ENCODE assay signal across 21 cellular contexts in the genomic region with DNA sequence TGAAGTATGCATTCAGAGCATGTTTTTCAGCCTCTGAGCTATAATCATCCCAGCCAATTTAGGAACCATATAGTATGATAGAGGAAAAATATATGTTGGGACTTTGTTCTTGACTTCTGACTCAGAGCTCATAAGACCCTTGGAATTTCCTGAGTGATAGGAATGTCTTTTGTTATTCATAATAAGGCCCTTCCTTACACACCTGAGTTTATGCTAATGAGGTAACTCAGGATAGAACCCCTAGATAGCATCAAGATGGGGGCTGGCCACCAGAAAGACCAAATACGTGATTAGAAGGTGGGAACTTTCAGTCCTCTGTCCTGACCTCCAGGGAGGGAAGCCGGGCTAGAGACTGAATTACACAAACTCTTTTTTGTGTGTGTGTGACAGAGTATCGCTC. TPM values are rescaled to one million over a fixed set of nuclear protein-coding genes. Genes with fewer than 3 reads are reported as not detected.
"Had no signal": no experiment of that assay in that cellular context is flagged by ENCODE, and none has a peak within 500 bp of the region (broad histone marks: within the 10 kb centered on the region; RNA-seq: fewer than 3 reads in every experiment).

No MANE protein-coding gene starts in this region.

- H3K27ac ChIP-seq: dorsolateral prefrontal cortex, heart right ventricle, suprapubic skin, upper lobe of left lung, VCaP had no signal

- ATAC-seq: activated CD4-positive, alpha-beta T cell treated with anti-CD3 and anti-CD28 coated beads for 36 hours; activated CD8-positive, alpha-beta T cell treated with anti-CD3 and anti-CD28 coated beads for 36 hours; activated T-cell treated with anti-CD3 and anti-CD28 coated beads, Interleukin-2, amount 50 U/mL, for 72 hours; heart right ventricle; left lobe of liver; stimulated activated naive CD8-positive, alpha-beta T cell treated with anti-CD3 and anti-CD28 coated beads, Interleukin-15, Interleukin-2, amounts not matched to agents 100 U/mL and 50 U/mL, for 24 hours; T-cell had no signal

- H3K4me1 Mint-ChIP-seq: activated CD4-positive, alpha-beta T cell treated with anti-CD3 and anti-CD28 coated beads for 36 hours; activated naive CD8-positive, alpha-beta T cell treated with anti-CD3 and anti-CD28 coated beads, Interleukin-2, amount 10 ng/mL, durations not matched to agents 7 days and 5 days; memory B cell; T-cell had no signal

- H3K9me3 ChIP-seq: heart right ventricle, suprapubic skin, upper lobe of left lung had no signal

- H3K27ac Mint-ChIP-seq: activated CD4-positive, alpha-beta T cell treated with anti-CD3 and anti-CD28 coated beads for 36 hours; activated CD8-positive, alpha-beta T cell treated with anti-CD3 and anti-CD28 coated beads for 36 hours; activated naive CD8-positive, alpha-beta T cell treated with anti-CD3 and anti-CD28 coated beads, Interleukin-2, amount 10 ng/mL, durations not matched to agents 7 days and 5 days; activated T-cell treated with anti-CD3 and anti-CD28 coated beads, Interleukin-2, amount 50 U/mL, for 72 hours; memory B cell; T-cell had no signal

- DNase-seq: activated CD4-positive, alpha-beta T cell treated with anti-CD3 and anti-CD28 coated beads for 36 hours; activated CD8-positive, alpha-beta memory T cell treated with anti-CD3 and anti-CD28 coated beads, Interleukin-2, amount 50 U/mL, for 4 hours; activated CD8-positive, alpha-beta T cell treated with anti-CD3 and anti-CD28 coated beads for 36 hours; activated gamma-delta T cell treated with Interleukin-2 at 50 U/mL for 16 hours; activated naive CD8-positive, alpha-beta T cell treated with anti-CD3 and anti-CD28 coated beads, Interleukin-2, amount 10 ng/mL, durations not matched to agents 7 days and 5 days; activated T-cell treated with anti-CD3 and anti-CD28 coated beads, Interleukin-2, amount 50 U/mL, for 72 hours; anterior cingulate cortex; dorsolateral prefrontal cortex; heart right ventricle; stimulated activated CD4-positive, alpha-beta T cell treated with anti-CD3 and anti-CD28 coated beads, Interleukin-2, amount 100 ng/mL, for 48 hours; stimulated activated naive CD8-positive, alpha-beta T cell treated with anti-CD3 and anti-CD28 coated beads, Interleukin-15, Interleukin-2, amounts not matched to agents 100 U/mL and 50 U/mL, for 24 hours; T-cell; T1000; upper lobe of left lung had no signal

- H3K27me3 ChIP-seq: dorsolateral prefrontal cortex, heart right ventricle, suprapubic skin, upper lobe of left lung had no signal

- H3K9me3 Mint-ChIP-seq: activated CD8-positive, alpha-beta T cell treated with anti-CD3 and anti-CD28 coated beads for 36 hours; activated naive CD8-positive, alpha-beta T cell treated with anti-CD3 and anti-CD28 coated beads, Interleukin-2, amount 10 ng/mL, durations not matched to agents 7 days and 5 days; activated T-cell treated with anti-CD3 and anti-CD28 coated beads, Interleukin-2, amount 50 U/mL, for 72 hours; memory B cell; neural crest cell; T-cell had no signal

- H3K4me1 ChIP-seq: suprapubic skin had no signal

- H3K4me3 ChIP-seq: dorsolateral prefrontal cortex, heart right ventricle, suprapubic skin, upper lobe of left lung had no signal

- H3K36me3 Mint-ChIP-seq: activated naive CD8-positive, alpha-beta T cell treated with anti-CD3 and anti-CD28 coated beads, Interleukin-2, amount 10 ng/mL, durations not matched to agents 7 days and 5 days; memory B cell; T-cell had no signal

- H3K4me3 Mint-ChIP-seq: activated CD4-positive, alpha-beta T cell treated with anti-CD3 and anti-CD28 coated beads for 36 hours; activated CD8-positive, alpha-beta T cell treated with anti-CD3 and anti-CD28 coated beads for 36 hours; activated naive CD8-positive, alpha-beta T cell treated with anti-CD3 and anti-CD28 coated beads, Interleukin-2, amount 10 ng/mL, durations not matched to agents 7 days and 5 days; activated T-cell treated with anti-CD3 and anti-CD28 coated beads, Interleukin-2, amount 50 U/mL, for 72 hours; memory B cell; neural crest cell; T-cell had no signal

- H3K36me3 ChIP-seq: heart right ventricle, suprapubic skin, upper lobe of left lung had no signal

RNA-seq across cellular contexts. Expression of a gene that starts 32.4 kb away (rescaled TPM):
- total RNA-seq: chondrocyte, neural crest cell, osteocyte had no signal
